Comparison of ENCODE assay signal across 10 cellular contexts in the genomic region with DNA sequence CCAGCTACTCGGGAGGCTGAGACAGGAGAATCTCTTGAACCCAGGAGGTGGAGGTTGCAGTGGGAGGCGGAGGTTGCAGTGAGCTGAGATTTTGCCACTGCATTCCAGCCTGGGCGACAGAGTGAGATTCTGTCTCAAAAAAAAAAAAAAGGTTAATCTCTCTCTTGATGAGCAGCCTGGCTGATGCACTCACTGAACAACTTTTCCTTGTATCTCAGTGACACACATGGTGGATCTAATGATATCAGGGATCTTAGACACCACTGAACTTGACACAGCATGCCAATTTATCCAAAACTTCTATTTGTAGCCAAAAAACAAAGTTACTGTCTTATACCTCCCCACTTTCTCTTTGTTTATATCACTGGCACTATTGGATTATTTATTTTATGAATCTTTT. TPM values are rescaled to one million over a fixed set of nuclear protein-coding genes. Genes with fewer than 3 reads are reported as not detected.
"Had no signal": no experiment of that assay in that cellular context is flagged by ENCODE, and none has a peak within 500 bp of the region (broad histone marks: within the 10 kb centered on the region; RNA-seq: fewer than 3 reads in every experiment).

No MANE protein-coding gene starts in this region.

- ATAC-seq: HepG2 had no signal

- H3K27me3 Mint-ChIP-seq: IgD-negative memory B cell had no signal

- DNase-seq: IMR-90, KBM-7, KG1 had no signal

- H3K27ac Mint-ChIP-seq: IgD-negative memory B cell had no signal

- H3K4me1 Mint-ChIP-seq: IgD-negative memory B cell had no signal

- H3K4me3 Mint-ChIP-seq: IgD-negative memory B cell had no signal

- FAIRE-seq: HepG2, HTR-8/SVneo had no signal

- H3K9ac ChIP-seq: KMS-11 had no signal

- H3K36me3 Mint-ChIP-seq: IgD-negative memory B cell had no signal

- H3K27ac ChIP-seq: HL-60, KMS-11 had no signal

- H3K4me2 ChIP-seq: KMS-11 had no signal

RNA-seq across cellular contexts. Expression of gene RHBDL2, which starts 16.2 kb away (rescaled TPM):
- polyA plus RNA-seq: IgD-negative memory B cell had no signal

RNA-seq across cellular contexts. Expression of gene GJA9, which starts 44.0 kb away (rescaled TPM):
- total RNA-seq: HT-29, HT1080, IMR-90 had no signal
- polyA plus RNA-seq: IgD-negative memory B cell, IMR-90 had no signal
